Comparison of ENCODE assay signal across 9 cellular contexts in the genomic region with DNA sequence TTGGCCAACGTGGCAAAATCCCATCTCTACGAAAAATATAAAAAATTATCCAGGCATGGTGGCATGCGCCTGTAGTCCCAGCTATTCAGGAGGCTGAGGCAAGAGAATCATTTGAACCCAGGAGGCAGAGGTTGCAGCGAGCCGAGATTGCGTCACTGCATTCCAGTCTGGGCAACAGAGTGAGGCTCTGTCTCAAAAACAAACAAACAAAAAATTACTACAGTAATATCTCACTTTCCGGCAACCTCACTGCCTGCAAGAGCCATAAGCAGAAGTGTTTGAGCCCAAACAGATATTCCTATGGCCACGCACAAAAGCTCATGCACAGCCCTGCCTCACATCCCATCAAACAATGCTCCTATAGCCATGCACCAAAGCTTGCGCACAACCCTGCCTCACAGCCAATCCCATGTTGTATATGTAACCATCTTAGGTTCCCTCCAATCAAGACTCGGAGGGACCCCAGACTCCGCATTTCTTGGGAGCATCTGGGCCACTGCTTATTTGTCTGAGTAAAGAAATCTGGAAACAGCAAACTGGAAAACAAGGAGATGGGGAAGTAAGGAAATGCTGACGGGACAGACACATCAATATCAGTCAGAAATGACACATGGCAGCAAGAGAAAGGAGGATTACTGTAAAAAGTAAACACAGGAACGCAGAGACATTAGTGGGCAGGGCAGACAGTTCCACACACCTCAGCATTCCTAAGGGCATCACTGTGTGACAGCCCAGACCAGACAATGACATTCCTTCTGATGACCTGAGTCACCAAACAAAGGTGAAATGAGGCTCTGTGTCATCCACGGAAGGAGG. TPM values are rescaled to one million over a fixed set of nuclear protein-coding genes. Genes with fewer than 3 reads are reported as not detected.
DNase-seq lines count a peak whose midpoint lies in the region; ATAC-seq, FAIRE-seq and TF ChIP-seq lines count a peak whose summit lies in the region.
"Had no signal": no experiment of that assay in that cellular context is flagged by ENCODE, and none has a peak within 500 bp of the region (broad histone marks: within the 10 kb centered on the region; RNA-seq: fewer than 3 reads in every experiment).

No MANE protein-coding gene starts in this region.

- no peak overlapping the region for H2BK5ac ChIP-seq in trophoblast cell (ENCODE audit: low read depth, low read length, poor library complexity)

- H4K12ac ChIP-seq in trophoblast cell (ENCODE audit: low read depth, low read length) = no peak overlapping the region

- H3K4me1 Mint-ChIP-seq in CD8-positive, alpha-beta memory T cell = peaks cover 42 to 54% (median 44%) of the 10 kb centered on the region in 3 donors
- H3K4me1 Mint-ChIP-seq in activated T-cell treated with anti-CD3 and anti-CD28 coated beads, Interleukin-2, amount 50 U/mL, for 24 hours (ENCODE audit: low read depth) = peaks cover 43% of the 10 kb centered on the region

- no peak overlapping the region for H4K8ac ChIP-seq in trophoblast cell (ENCODE audit: low read depth, low read length)

- TF ChIP-seq POLR2A in esophagus muscularis mucosa (IDR thresholded peaks at IDR 0.05; ENCODE audit: low read depth) = no peak

- DNase-seq in CD8-positive, alpha-beta memory T cell = no peak
- DNase-seq in RCC 7860 (ENCODE audit: low spot score) = peak; percentile 90
- DNase-seq in esophagus muscularis mucosa (ENCODE audit: extremely low spot score) = no peak
- DNase-seq in trophoblast cell = peak; percentile 86 to 95
- DNase-seq in activated T-cell treated with anti-CD3 and anti-CD28 coated beads, Interleukin-2, amount 50 U/mL, for 24 hours = no peak
- DNase-seq in stimulated activated CD4-positive, alpha-beta T cell treated with anti-CD3 and anti-CD28 coated beads, Interleukin-15, amount 100 ng/mL, for 24 hours = no peak
- no peak for DNase-seq in stimulated activated CD4-positive, alpha-beta T cell treated with anti-CD3 and anti-CD28 coated beads, Interleukin-12 subunit alpha, Interleukin-12 subunit beta, amount 100 ng/mL, for 4 hours
- DNase-seq: activated CD8-positive, alpha-beta T cell treated with anti-CD3 and anti-CD28 coated beads, Interleukin-2, amount 10 ng/mL, durations not matched to agents 7 days and 5 days had no signal

- H3K4me1 ChIP-seq in CD8-positive, alpha-beta memory T cell (ENCODE audit: insufficient read depth, low read length) = peaks cover 34% of the 10 kb centered on the region
- H3K4me1 ChIP-seq in esophagus muscularis mucosa = peaks cover 66 to 79% (median 77%) of the 10 kb centered on the region in 4 donors
- peaks cover 29 to 31% of the 10 kb centered on the region in 2 experiments for H3K4me1 ChIP-seq in trophoblast cell (ENCODE audit: control insufficient read depth in 1 of 2, insufficient read depth in 2 of 2, low read length in 2 of 2)

- no peak overlapping the region for H3K23ac ChIP-seq in trophoblast cell (ENCODE audit: low read length)

- H3K36me3 Mint-ChIP-seq in CD8-positive, alpha-beta memory T cell = peaks cover 0 to 2% (median 0%) of the 10 kb centered on the region in 3 donors
- no peaks in the 10 kb centered on the region for H3K36me3 Mint-ChIP-seq in activated T-cell treated with anti-CD3 and anti-CD28 coated beads, Interleukin-2, amount 50 U/mL, for 24 hours (ENCODE audit: low read depth)

- WGBS in esophagus muscularis mucosa = 82% methylated on average over 14 of the region's 14 CpGs
- no CpG with 5 or more reads among the region's 14 CpGs for WGBS in trophoblast cell (ENCODE audit: extremely low coverage, insufficient coverage, insufficient read length)

- peak overlapping the region; percentile 1 for H4K91ac ChIP-seq in trophoblast cell (ENCODE audit: low read depth, low read length)

- no peak overlapping the region for H3K18ac ChIP-seq in trophoblast cell (ENCODE audit: low read length)

- no peak overlapping the region for H3K4me2 ChIP-seq in trophoblast cell (ENCODE audit: low read length)

- H3K4ac ChIP-seq in trophoblast cell (ENCODE audit: low read depth, low read length) = no peak overlapping the region

- H2AFZ ChIP-seq in trophoblast cell (ENCODE audit: insufficient read depth, low read length, poor library complexity) = no peak overlapping the region

- no peaks in the 10 kb centered on the region for H3K27me3 ChIP-seq in CD8-positive, alpha-beta memory T cell (ENCODE audit: insufficient read depth, low read length, poor library complexity, severe bottlenecking)
- H3K27me3 ChIP-seq in esophagus muscularis mucosa = no peaks in the 10 kb centered on the region
- no peaks in the 10 kb centered on the region for H3K27me3 ChIP-seq in trophoblast cell (ENCODE audit: insufficient read depth, low read length)

- FAIRE-seq in RCC 7860 (lab: Jason Lieb, UNC) = peak; percentile 78

- H3K27ac Mint-ChIP-seq in CD8-positive, alpha-beta memory T cell = peak overlapping the region; percentile 1 to 84 (median 57)
- H3K27ac Mint-ChIP-seq in activated T-cell treated with anti-CD3 and anti-CD28 coated beads, Interleukin-2, amount 50 U/mL, for 24 hours = no peak overlapping the region
- H3K27ac Mint-ChIP-seq: activated CD8-positive, alpha-beta T cell treated with anti-CD3 and anti-CD28 coated beads, Interleukin-2, amount 10 ng/mL, durations not matched to agents 7 days and 5 days had no signal

- no peaks in the 10 kb centered on the region for H3K27me3 Mint-ChIP-seq in CD8-positive, alpha-beta memory T cell
- H3K27me3 Mint-ChIP-seq in activated T-cell treated with anti-CD3 and anti-CD28 coated beads, Interleukin-2, amount 50 U/mL, for 24 hours = no peaks in the 10 kb centered on the region

- no peak overlapping the region for H3K4me3 ChIP-seq in CD8-positive, alpha-beta memory T cell (ENCODE audit: low read length)
- H3K4me3 ChIP-seq in esophagus muscularis mucosa = no peak overlapping the region
- no peak overlapping the region for H3K4me3 ChIP-seq in trophoblast cell (ENCODE audit: low read depth, low read length)

- peaks cover 13% of the 10 kb centered on the region for H3K79me1 ChIP-seq in trophoblast cell (ENCODE audit: low read length)

- no peaks in the 10 kb centered on the region for H3K36me3 ChIP-seq in CD8-positive, alpha-beta memory T cell (ENCODE audit: insufficient read depth, low read length)
- peaks cover 0 to 51% (median 31%) of the 10 kb centered on the region in 4 donors for H3K36me3 ChIP-seq in esophagus muscularis mucosa
- no peaks in the 10 kb centered on the region for H3K36me3 ChIP-seq in trophoblast cell (ENCODE audit: control insufficient read depth in 1 of 2, insufficient read depth in 2 of 2, low read length in 2 of 2)

- intact Hi-C loops in esophagus muscularis mucosa (cut with DNase I) = no loop called here

- no peaks in the 10 kb centered on the region for H3K9me3 ChIP-seq in CD8-positive, alpha-beta memory T cell (ENCODE audit: low read length)
- no peaks in the 10 kb centered on the region for H3K9me3 ChIP-seq in esophagus muscularis mucosa
- peaks cover 2% of the 10 kb centered on the region for H3K9me3 ChIP-seq in trophoblast cell (ENCODE audit: insufficient read depth, low read depth, low read length)

- TF ChIP-seq CTCF in esophagus muscularis mucosa (IDR thresholded peaks at IDR 0.05) = no peak

- ATAC-seq in HG02610 (IDR thresholded peaks at IDR 0.05; ENCODE audit: unreplicated experiment) = no peak
- ATAC-seq: activated CD8-positive, alpha-beta T cell treated with anti-CD3 and anti-CD28 coated beads, Interleukin-2, amount 10 ng/mL, durations not matched to agents 7 days and 5 days had no signal

- no peak overlapping the region for H2BK12ac ChIP-seq in trophoblast cell (ENCODE audit: low read length)

- H3K27ac ChIP-seq in CD8-positive, alpha-beta memory T cell (ENCODE audit: low read depth, low read length) = no peak overlapping the region
- peak overlapping the region; percentile 22 to 70 (median 52) for H3K27ac ChIP-seq in esophagus muscularis mucosa (replicated peaks in 1 of 4)
- H3K27ac ChIP-seq in trophoblast cell (ENCODE audit: low read depth, low read length) = peak overlapping the region; percentile 36

- no peak overlapping the region for H2AK5ac ChIP-seq in trophoblast cell (ENCODE audit: low read length)

- POLR2A ChIA-PET in CD8-positive, alpha-beta memory T cell (lab: Charles Lee) = interaction anchor here (1.0 kb wide), 1 partner anchor 10 kb away, joined by 7 read pairs; no protein-coding TSS in a partner anchor

- H2BK120ac ChIP-seq in trophoblast cell (ENCODE audit: insufficient read depth, low read length, poor library complexity) = peak overlapping the region; percentile 45

- peaks cover 2% of the 10 kb centered on the region for H3K79me2 ChIP-seq in trophoblast cell (ENCODE audit: control insufficient read depth, insufficient read depth, low read length, poor library complexity)

- no peak for TF ChIP-seq EP300 in esophagus muscularis mucosa (IDR thresholded peaks at IDR 0.05)

- H3K9ac ChIP-seq in trophoblast cell (ENCODE audit: low read length) = no peak overlapping the region

- peak overlapping the region in 1 of 7 donors; percentile 45 for H3K4me3 Mint-ChIP-seq in CD8-positive, alpha-beta memory T cell
- H3K4me3 Mint-ChIP-seq in activated T-cell treated with anti-CD3 and anti-CD28 coated beads, Interleukin-2, amount 50 U/mL, for 24 hours = no peak overlapping the region
- H3K4me3 Mint-ChIP-seq: activated CD8-positive, alpha-beta T cell treated with anti-CD3 and anti-CD28 coated beads, Interleukin-2, amount 10 ng/mL, durations not matched to agents 7 days and 5 days had no signal

- CTCF ChIA-PET in CD8-positive, alpha-beta memory T cell (lab: Charles Lee) = interaction anchor here (0.7 to 4.1 kb wide), 12 partner anchors 10 to 95 kb away, joined by 3 to 39 read pairs (median 5); partner anchors contain the start of gene CKLF

- H3K14ac ChIP-seq in trophoblast cell (ENCODE audit: low read length) = no peak overlapping the region

- H3K9me3 Mint-ChIP-seq in CD8-positive, alpha-beta memory T cell = no peaks in the 10 kb centered on the region
- H3K9me3 Mint-ChIP-seq in activated T-cell treated with anti-CD3 and anti-CD28 coated beads, Interleukin-2, amount 50 U/mL, for 24 hours = no peaks in the 10 kb centered on the region

RNA-seq across cellular contexts. Expression of gene TK2, which starts 37.1 kb away (rescaled TPM):
- total RNA-seq in CD8-positive, alpha-beta memory T cell = 1 to 10 TPM; 5.6 TPM
- 10.4 TPM for polyA plus RNA-seq in CD8-positive, alpha-beta memory T cell
- total RNA-seq in esophagus muscularis mucosa = 10 to 100 TPM; 26.3 to 35.2 (median 30.0) TPM
- polyA plus RNA-seq in trophoblast cell (2013) = 3.4 and 3.7 TPM in 2 replicates

RNA-seq across cellular contexts. Expression of gene CKLF, which starts 39.6 kb away (rescaled TPM):
- 100 to 1,000 TPM; 118 to 121 TPM for total RNA-seq in CD8-positive, alpha-beta memory T cell
- 265 TPM for polyA plus RNA-seq in CD8-positive, alpha-beta memory T cell
- total RNA-seq in esophagus muscularis mucosa = 10 to 100 TPM; 18.1 to 28.2 (median 24.2) TPM
- 27.2 and 28.1 TPM in 2 replicates for polyA plus RNA-seq in trophoblast cell (2013)

RNA-seq across cellular contexts. Expression of gene CMTM1, which starts 53.4 kb away (rescaled TPM):
- 1 to 10 TPM; 8.2 to 8.6 TPM for total RNA-seq in CD8-positive, alpha-beta memory T cell
- 1.2 TPM for polyA plus RNA-seq in CD8-positive, alpha-beta memory T cell
- total RNA-seq in esophagus muscularis mucosa = 1 to 10 TPM in 3 of 4 donors, not detected in 1; 1.4 to 2.0 (median 1.7) TPM
- 1.4 TPM in 2 replicates for polyA plus RNA-seq in trophoblast cell (2013)

Comparison
In these comparisons a context has a peak if more than half of its experiments do, and no peak if none do; other contexts are left out.
1. DNase-seq: peak in RCC 7860 (single experiment) and trophoblast cell (2 of 2); none in CD8-positive, alpha-beta memory T cell (0 of 5), esophagus muscularis mucosa (single experiment), activated T-cell treated with anti-CD3 and anti-CD28 coated beads, Interleukin-2, amount 50 U/mL, for 24 hours (single experiment), stimulated activated CD4-positive, alpha-beta T cell treated with anti-CD3 and anti-CD28 coated beads, Interleukin-15, amount 100 ng/mL, for 24 hours (single experiment) and stimulated activated CD4-positive, alpha-beta T cell treated with anti-CD3 and anti-CD28 coated beads, Interleukin-12 subunit alpha, Interleukin-12 subunit beta, amount 100 ng/mL, for 4 hours (single experiment).
2. RNA of gene TK2, which starts 37.1 kb away (total RNA-seq): 26.3 to 35.2 TPM in esophagus muscularis mucosa; 5.6 TPM in CD8-positive, alpha-beta memory T cell; every median in the first group is over 4 times any median in the second.
3. RNA of gene CKLF, which starts 39.6 kb away (total RNA-seq): 118 to 121 TPM in CD8-positive, alpha-beta memory T cell; 18.1 to 28.2 TPM in esophagus muscularis mucosa; every median in the first group is over 4 times any median in the second.